Comparison of ENCODE assay signal across 27 cellular contexts in genomic region chr3:106265704-106266103, GRCh38.
"Had no signal": no experiment of that assay in that cellular context is flagged by ENCODE, and none has a peak within 500 bp of the region (broad histone marks: within the 10 kb centered on the region; RNA-seq: fewer than 3 reads in every experiment).

No MANE protein-coding gene starts in this region.

- H3K4me1 ChIP-seq: left lung, lower lobe of right lung, right atrium auricular region, tibial nerve, uterus had no signal

- H3K36me3 Mint-ChIP-seq: immature natural killer cell, naive B cell, natural killer cell, type B pancreatic cell had no signal

- H3K36me3 ChIP-seq: left lung, lower lobe of right lung, ovary, right atrium auricular region, right lobe of liver, tibial nerve, uterus had no signal

- H3K4me3 ChIP-seq: left lung, lower lobe of right lung, ovary, right atrium auricular region, right lobe of liver, smooth muscle cell, tibial nerve, uterus had no signal

- DNase-seq: immature natural killer cell; kidney; left colon; left lung; lower lobe of right lung; mammary epithelial cell; mesenchymal stem cell; naive B cell; natural killer cell; nephron progenitor cell; ovary; right lobe of liver; stimulated activated CD4-positive, alpha-beta T cell treated with anti-CD3 and anti-CD28 coated beads, Interleukin-1b, Interleukin-23, amount 100 ng/mL, for 48 hours; stimulated activated CD4-positive, alpha-beta T cell treated with anti-CD3 and anti-CD28 coated beads, Interleukin-2, amount 100 ng/mL, for 48 hours; stimulated activated CD4-positive, alpha-beta T cell treated with anti-CD3 and anti-CD28 coated beads, Interleukin-4, amount 100 ng/mL, for 4 hours; stimulated activated CD8-positive, alpha-beta memory T cell treated with anti-CD3 and anti-CD28 coated beads, Interleukin-4, amount 100 ng/mL, for 48 hours; stimulated activated naive CD4-positive, alpha-beta T cell treated with Interleukin-2 at 50 U/mL for 16 hours; stimulated activated naive CD8-positive, alpha-beta T cell treated with anti-CD3 and anti-CD28 coated beads, Interleukin-15, amount 100 ng/mL, for 72 hours; substantia nigra; uterus had no signal

- H3K9me3 ChIP-seq: left lung, lower lobe of right lung, ovary, right atrium auricular region, right lobe of liver, tibial nerve, uterus had no signal

- H3K27ac Mint-ChIP-seq: immature natural killer cell; naive B cell; natural killer cell; nephron progenitor cell; progenitor cell of endocrine pancreas; stimulated activated memory B cell treated with anti-CD40 and anti-IgM and Interleukin-4, amounts not matched to agents 10 μg/mL and 1 μg/mL and 100 μg/mL, for 72 hours; stimulated activated naive CD8-positive, alpha-beta T cell treated with anti-CD3 and anti-CD28 coated beads, Interleukin-15, amount 100 ng/mL, for 72 hours; type B pancreatic cell had no signal

- H3K27ac ChIP-seq: left lung, lower lobe of right lung, ovary, right atrium auricular region, right lobe of liver, tibial nerve, uterus had no signal

- H3K4me3 Mint-ChIP-seq: immature natural killer cell; naive B cell; natural killer cell; nephron progenitor cell; stimulated activated memory B cell treated with anti-CD40 and anti-IgM and Interleukin-4, amounts not matched to agents 10 μg/mL and 1 μg/mL and 100 μg/mL, for 72 hours; stimulated activated naive CD8-positive, alpha-beta T cell treated with anti-CD3 and anti-CD28 coated beads, Interleukin-15, amount 100 ng/mL, for 72 hours; type B pancreatic cell had no signal

- FAIRE-seq: islet of Langerhans, kidney had no signal

- H3K4me2 ChIP-seq: smooth muscle cell had no signal

- H3K4me1 Mint-ChIP-seq: natural killer cell had no signal

- H3K27me3 Mint-ChIP-seq: naive B cell; stimulated activated memory B cell treated with anti-CD40 and anti-IgM and Interleukin-4, amounts not matched to agents 10 μg/mL and 1 μg/mL and 100 μg/mL, for 72 hours; stimulated activated naive CD8-positive, alpha-beta T cell treated with anti-CD3 and anti-CD28 coated beads, Interleukin-15, amount 100 ng/mL, for 72 hours; type B pancreatic cell had no signal

- H3K9me3 Mint-ChIP-seq: immature natural killer cell, natural killer cell, nephron progenitor cell, type B pancreatic cell had no signal

- H3K27me3 ChIP-seq: left lung, ovary, right atrium auricular region, right lobe of liver, tibial nerve, uterus had no signal
